In the genomic region with DNA sequence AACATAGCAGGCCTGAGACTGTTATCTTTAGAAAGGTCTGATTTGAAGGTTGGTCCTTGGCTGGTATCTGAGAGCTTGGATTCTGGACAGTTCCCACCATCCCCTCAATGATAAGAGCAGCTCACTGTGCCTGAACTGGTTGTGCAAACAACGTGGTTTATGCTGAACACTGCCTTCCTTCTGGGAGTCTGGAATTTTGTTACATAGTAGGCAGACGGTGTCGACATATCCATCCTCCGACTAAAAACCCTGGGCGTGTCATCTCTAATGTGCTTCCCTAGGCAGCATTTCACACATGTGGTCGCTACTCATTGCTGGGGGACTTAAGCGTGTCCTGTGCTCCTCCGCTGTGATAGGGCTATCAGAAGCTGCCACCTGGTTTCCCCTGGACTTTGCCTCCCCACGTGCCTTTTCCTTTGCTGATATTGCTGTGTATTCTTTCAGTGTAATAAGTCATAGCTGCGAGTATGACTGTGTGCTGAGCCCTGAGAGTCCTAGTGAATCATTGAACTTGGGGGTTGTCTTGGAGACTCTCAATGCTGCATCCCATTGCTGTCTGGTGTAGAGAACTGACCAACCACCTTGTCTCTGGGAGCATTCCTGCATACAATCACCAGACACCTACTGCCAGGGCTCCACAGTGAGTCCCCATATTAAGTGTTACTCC, we compare ENCODE assay signal across 9 cellular contexts.
A peak's percentile ranks its signal among the peaks of the same experiment; 100 is the strongest.
DNase-seq lines count a peak whose midpoint lies in the region; ATAC-seq and TF ChIP-seq lines count a peak whose summit lies in the region.
"Had no signal": no experiment of that assay in that cellular context is flagged by ENCODE, and none has a peak within 500 bp of the region (broad histone marks: within the 10 kb centered on the region; RNA-seq: fewer than 3 reads in every experiment).

No MANE protein-coding gene starts in this region.

- TF ChIP-seq RAD21 in liver (IDR thresholded peaks at IDR 0.05) = no peak

- TF ChIP-seq CTCF in AG10803 (conservative IDR thresholded peaks at IDR 0.05; ENCODE audit: low read length) (no peak), astrocyte of the spinal cord (IDR thresholded peaks at IDR 0.05; ENCODE audit: low read depth, low read length) (no peak), liver (IDR thresholded peaks at IDR 0.05; ENCODE audit: low read depth, low read length, missing input control) (no peak)

- H3K4me1 ChIP-seq in liver (ENCODE audit: control insufficient read depth in 4 of 4, insufficient read depth in 4 of 4, low read length in 3 of 4) = peaks cover 0 to 3% (median 0%) of the 10 kb centered on the region in 4 donors

- H3K9me3 ChIP-seq in liver (ENCODE audit: control insufficient read depth in 4 of 4, low read length in 3 of 4) = no peaks in the 10 kb centered on the region

- in situ Hi-C loops in astrocyte of the spinal cord (cut with HindIII; ENCODE audit: low sequenced_read_pairs) = no loop called here

- ATAC-seq in HG02938 (IDR thresholded peaks at IDR 0.05; ENCODE audit: unreplicated experiment) = no peak
- ATAC-seq in HG03342 (IDR thresholded peaks at IDR 0.05; ENCODE audit: unreplicated experiment) = no peak

- H3K27me3 ChIP-seq in liver (ENCODE audit: control insufficient read depth in 4 of 4, insufficient read depth in 4 of 4, low read length in 3 of 4) = no peaks in the 10 kb centered on the region

- WGBS in liver = 22% methylated on average over 10 of the region's 10 CpGs

- DNase-seq in AG10803 (ENCODE audit: low read depth) = peak; percentile 87
- DNase-seq in HS-27A (ENCODE audit: low read depth) = peak; percentile 50
- DNase-seq in astrocyte of the spinal cord (ENCODE audit: low read depth, low spot score) = peak; percentile 72
- no peak for DNase-seq in NCI-H2171 treated with DMSO at 0.1 percent for 48 hours (lab: John Stamatoyannopoulos, UW)
- DNase-seq in stimulated activated CD4-positive, alpha-beta T cell treated with anti-CD3 and anti-CD28 coated beads, Interleukin-2, amount 100 ng/mL, for 48 hours = no peak
- DNase-seq: activated CD4-positive, alpha-beta T cell treated with anti-CD3 and anti-CD28 coated beads, Interleukin-2, amount 10 ng/mL, durations not matched to agents 24 days and 14 days had no signal

- no peak overlapping the region for H3K9ac ChIP-seq in liver (ENCODE audit: low read depth in 1 of 2, low read length in 2 of 2)

- no peak overlapping the region for H3K27ac ChIP-seq in liver (ENCODE audit: low read depth in 1 of 2, low read length in 2 of 2)

- H3K4me3 ChIP-seq in AG10803 (ENCODE audit: low read length) = no peak overlapping the region
- H3K4me3 ChIP-seq in astrocyte of the spinal cord (ENCODE audit: low read depth, low read length) = no peak overlapping the region
- no peak overlapping the region for H3K4me3 ChIP-seq in liver (ENCODE audit: low read depth in 1 of 3, low read length in 3 of 3)

- no peaks in the 10 kb centered on the region for H3K36me3 ChIP-seq in liver (ENCODE audit: control insufficient read depth in 4 of 4, insufficient read depth in 3 of 4, low read depth in 1 of 4, low read length in 3 of 4)

TF ChIP-seq in liver, 16 proteins besides CTCF, POLR2A, EP300 and RAD21:
- TF ChIP-seq YY1 (IDR thresholded peaks at IDR 0.05) (no peak), HNF4A (conservative IDR thresholded peaks at IDR 0.05) (peak; percentile 43 to 46), JUND (IDR thresholded peaks at IDR 0.05) (no peak), TAF1 (conservative IDR thresholded peaks at IDR 0.05) (no peak), EGR1 (IDR thresholded peaks at IDR 0.05; ENCODE audit: low read depth in 2 of 2) (no peak), HNF4G (IDR thresholded peaks at IDR 0.05) (no peak), FOXA1 (IDR thresholded peaks at IDR 0.05) (no peak)
- TF ChIP-seq, protein P1, sequence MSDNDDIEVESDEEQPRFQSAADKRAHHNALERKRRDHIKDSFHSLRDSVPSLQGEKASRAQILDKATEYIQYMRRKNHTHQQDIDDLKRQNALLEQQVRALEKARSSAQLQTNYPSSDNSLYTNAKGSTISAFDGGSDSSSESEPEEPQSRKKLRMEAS (IDR thresholded peaks at IDR 0.05) = no peak
- TF ChIP-seq, protein P2, sequence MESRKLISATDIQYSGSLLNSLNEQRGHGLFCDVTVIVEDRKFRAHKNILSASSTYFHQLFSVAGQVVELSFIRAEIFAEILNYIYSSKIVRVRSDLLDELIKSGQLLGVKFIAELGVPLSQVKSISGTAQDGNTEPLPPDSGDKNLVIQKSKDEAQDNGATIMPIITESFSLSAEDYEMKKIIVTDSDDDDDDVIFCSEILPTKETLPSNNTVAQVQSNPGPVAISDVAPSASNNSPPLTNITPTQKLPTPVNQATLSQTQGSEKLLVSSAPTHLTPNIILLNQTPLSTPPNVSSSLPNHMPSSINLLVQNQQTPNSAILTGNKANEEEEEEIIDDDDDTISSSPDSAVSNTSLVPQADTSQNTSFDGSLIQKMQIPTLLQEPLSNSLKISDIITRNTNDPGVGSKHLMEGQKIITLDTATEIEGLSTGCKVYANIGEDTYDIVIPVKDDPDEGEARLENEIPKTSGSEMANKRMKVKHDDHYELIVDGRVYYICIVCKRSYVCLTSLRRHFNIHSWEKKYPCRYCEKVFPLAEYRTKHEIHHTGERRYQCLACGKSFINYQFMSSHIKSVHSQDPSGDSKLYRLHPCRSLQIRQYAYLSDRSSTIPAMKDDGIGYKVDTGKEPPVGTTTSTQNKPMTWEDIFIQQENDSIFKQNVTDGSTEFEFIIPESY (IDR thresholded peaks at IDR 0.05) = no peak

Comparison
In these comparisons a context has a peak if more than half of its experiments do, and no peak if none do; other contexts are left out.
1. DNase-seq: peak in AG10803 (single experiment), HS-27A (single experiment) and astrocyte of the spinal cord (single experiment); none in NCI-H2171 treated with DMSO at 0.1 percent for 48 hours (single experiment) and stimulated activated CD4-positive, alpha-beta T cell treated with anti-CD3 and anti-CD28 coated beads, Interleukin-2, amount 100 ng/mL, for 48 hours (0 of 2).